Comparison of ENCODE assay signal across 22 cellular contexts in genomic region chr5:73668422-73669116, GRCh38. TPM values are rescaled to one million over a fixed set of nuclear protein-coding genes. Genes with fewer than 3 reads are reported as not detected.
DNase-seq lines count a peak whose midpoint lies in the region; ATAC-seq and TF ChIP-seq lines count a peak whose summit lies in the region.
"Had no signal": no experiment of that assay in that cellular context is flagged by ENCODE, and none has a peak within 500 bp of the region (broad histone marks: within the 10 kb centered on the region; RNA-seq: fewer than 3 reads in every experiment).

No MANE protein-coding gene starts in this region.

- peaks cover 39% of the 10 kb centered on the region for H3K27me3 Mint-ChIP-seq in stimulated activated naive CD8-positive, alpha-beta T cell treated with anti-CD3 and anti-CD28 coated beads, Interleukin-15, amount 100 ng/mL, for 72 hours
- peaks cover 1% of the 10 kb centered on the region for H3K27me3 Mint-ChIP-seq in endothelial cell (ENCODE audit: unreplicated experiment)
- H3K27me3 Mint-ChIP-seq in naive thymus-derived CD8-positive, alpha-beta T cell: peaks cover 7 to 19% (median 12%) of the 10 kb centered on the region in 5 donors

- no peaks in the 10 kb centered on the region for H3K9me3 Mint-ChIP-seq in stimulated activated naive CD8-positive, alpha-beta T cell treated with anti-CD3 and anti-CD28 coated beads, Interleukin-15, amount 100 ng/mL, for 72 hours
- H3K9me3 Mint-ChIP-seq in endothelial cell (ENCODE audit: unreplicated experiment): no peaks in the 10 kb centered on the region
- H3K9me3 Mint-ChIP-seq in naive thymus-derived CD8-positive, alpha-beta T cell: no peaks in the 10 kb centered on the region

- H3K4me3 ChIP-seq in astrocyte of the spinal cord (ENCODE audit: low read depth, low read length): no peak overlapping the region
- H3K4me3 ChIP-seq: gastroesophageal sphincter, SJCRH30, testis had no signal

- peaks cover 8% of the 10 kb centered on the region for H3K4me1 Mint-ChIP-seq in stimulated activated naive CD8-positive, alpha-beta T cell treated with anti-CD3 and anti-CD28 coated beads, Interleukin-15, amount 100 ng/mL, for 72 hours
- no peaks in the 10 kb centered on the region for H3K4me1 Mint-ChIP-seq in endothelial cell (ENCODE audit: unreplicated experiment)
- H3K4me1 Mint-ChIP-seq in naive thymus-derived CD8-positive, alpha-beta T cell: peaks cover 0 to 20% (median 0%) of the 10 kb centered on the region in 4 donors

- no peak overlapping the region for H3K4me3 Mint-ChIP-seq in stimulated activated naive CD8-positive, alpha-beta T cell treated with anti-CD3 and anti-CD28 coated beads, Interleukin-15, amount 100 ng/mL, for 72 hours
- no peak overlapping the region for H3K4me3 Mint-ChIP-seq in endothelial cell (ENCODE audit: unreplicated experiment)
- no peak overlapping the region for H3K4me3 Mint-ChIP-seq in naive thymus-derived CD8-positive, alpha-beta T cell

- peak; percentile 65 for DNase-seq in astrocyte of the spinal cord (ENCODE audit: low read depth, low spot score)
- DNase-seq in stimulated activated naive CD8-positive, alpha-beta T cell treated with anti-CD3 and anti-CD28 coated beads, Interleukin-15, amount 100 ng/mL, for 72 hours: no peak
- no peak for DNase-seq in NCI-H82 (lab: John Stamatoyannopoulos, UW)
- DNase-seq in endothelial cell (ENCODE audit: low spot score): no peak
- DNase-seq in naive thymus-derived CD8-positive, alpha-beta T cell: no peak
- DNase-seq: activated CD4-positive, alpha-beta T cell treated with anti-CD3 and anti-CD28 coated beads, Interleukin-2, amount 50 U/mL, for 48 hours; amniotic stem cell; central memory CD4-positive, alpha-beta T cell; Kasumi-1; NCI-H1105 treated with DMSO at 0.1 percent for 48 hours; NCI-H2171 treated with DMSO at 0.1 percent for 48 hours; occipital lobe; OCI-M1; SJCRH30; stimulated activated CD4-positive, alpha-beta T cell treated with anti-CD3 and anti-CD28 coated beads, Interleukin-12 subunit alpha, Interleukin-12 subunit beta, amount 100 ng/mL, for 4 hours; T-helper 2 cell; testis; WERI-Rb-1 had no signal

- TF ChIP-seq CTCF in astrocyte of the spinal cord (IDR thresholded peaks at IDR 0.05; ENCODE audit: low read depth, low read length): no peak
- no peak for TF ChIP-seq CTCF in endothelial cell (IDR thresholded peaks at IDR 0.05; ENCODE audit: unreplicated experiment)

- no peaks in the 10 kb centered on the region for H3K36me3 Mint-ChIP-seq in endothelial cell (ENCODE audit: low read depth, unreplicated experiment)
- H3K36me3 Mint-ChIP-seq in naive thymus-derived CD8-positive, alpha-beta T cell: no peaks in the 10 kb centered on the region

- H3K27ac Mint-ChIP-seq in stimulated activated naive CD8-positive, alpha-beta T cell treated with anti-CD3 and anti-CD28 coated beads, Interleukin-15, amount 100 ng/mL, for 72 hours: no peak overlapping the region
- H3K27ac Mint-ChIP-seq in endothelial cell (ENCODE audit: unreplicated experiment): no peak overlapping the region
- no peak overlapping the region for H3K27ac Mint-ChIP-seq in naive thymus-derived CD8-positive, alpha-beta T cell

- in situ Hi-C loops in astrocyte of the spinal cord (cut with HindIII; ENCODE audit: low sequenced_read_pairs): no loop called here

- ATAC-seq in GM19324 (IDR thresholded peaks at IDR 0.05; ENCODE audit: low FRiP score, unreplicated experiment): peak; percentile 29
- ATAC-seq in HG03175 (IDR thresholded peaks at IDR 0.05; ENCODE audit: unreplicated experiment): peak; percentile 21
- peak; percentile 23 for ATAC-seq in stimulated activated naive CD8-positive, alpha-beta T cell treated with anti-CD3 and anti-CD28 coated beads, Interleukin-15, amount 100 ng/mL, for 72 hours
- ATAC-seq in naive thymus-derived CD8-positive, alpha-beta T cell: no peak
- ATAC-seq: esophagus mucosa, gastroesophageal sphincter had no signal

- POLR2A ChIA-PET in naive thymus-derived CD8-positive, alpha-beta T cell (lab: Charles Lee): no interaction called here

RNA-seq across cellular contexts. Expression of gene ARHGEF28, which starts 42.6 kb away (rescaled TPM):
- total RNA-seq in endothelial cell (ENCODE audit: unreplicated experiment): 1.5 TPM
- total RNA-seq in naive thymus-derived CD8-positive, alpha-beta T cell: under 1 TPM in 1 of 2 experiments, not detected in 1; 0.52 TPM
- polyA plus RNA-seq in naive thymus-derived CD8-positive, alpha-beta T cell: not detected

Comparison
In these comparisons a context has a peak if more than half of its experiments do, and no peak if none do; other contexts are left out.
1. ATAC-seq: peak in GM19324 (single experiment), HG03175 (single experiment) and stimulated activated naive CD8-positive, alpha-beta T cell treated with anti-CD3 and anti-CD28 coated beads, Interleukin-15, amount 100 ng/mL, for 72 hours (single experiment); none in naive thymus-derived CD8-positive, alpha-beta T cell (0 of 2).